17 cellular contexts compared by ENCODE assay signal in genomic region chr15:41281236-41281635, GRCh38. TPM values are rescaled to one million over a fixed set of nuclear protein-coding genes. Genes with fewer than 3 reads are reported as not detected.
DNase-seq lines count a peak whose midpoint lies in the region; ATAC-seq, FAIRE-seq and TF ChIP-seq lines count a peak whose summit lies in the region.
"Had no signal": no experiment of that assay in that cellular context is flagged by ENCODE, and none has a peak within 500 bp of the region (broad histone marks: within the 10 kb centered on the region; RNA-seq: fewer than 3 reads in every experiment).

No MANE protein-coding gene starts in this region.

- H3K4me3 ChIP-seq in BJ (ENCODE audit: low read depth, low read length), result no peak overlapping the region
- no peak overlapping the region for H3K4me3 ChIP-seq in kidney epithelial cell (ENCODE audit: low read depth, low read length)
- H3K4me3 ChIP-seq in small intestine (ENCODE audit: low read depth in 1 of 2, low read length in 2 of 2), result no peak overlapping the region
- H3K4me3 ChIP-seq: cardiac muscle cell had no signal

- H3K4me1 ChIP-seq in small intestine (ENCODE audit: control insufficient read depth in 2 of 2, insufficient read depth in 1 of 2, low read depth in 1 of 2, low read length in 1 of 2), result peaks cover 0 to 5% of the 10 kb centered on the region in 2 donors

- FAIRE-seq in small intestine (lab: Jason Lieb, UNC), result no peak

- H3K27me3 ChIP-seq in BJ (ENCODE audit: control insufficient read depth, insufficient read depth, low read length), result no peaks in the 10 kb centered on the region
- no peaks in the 10 kb centered on the region for H3K27me3 ChIP-seq in kidney epithelial cell (ENCODE audit: control insufficient read depth, insufficient read depth, low read length)
- no peaks in the 10 kb centered on the region for H3K27me3 ChIP-seq in small intestine (ENCODE audit: control insufficient read depth in 2 of 2, insufficient read depth in 2 of 2, low read length in 2 of 2)
- H3K27me3 ChIP-seq: cardiac muscle cell had no signal

- no peak overlapping the region for H3K27ac ChIP-seq in small intestine (ENCODE audit: low read depth in 1 of 2, low read length in 1 of 2)
- H3K27ac ChIP-seq: cardiac muscle cell had no signal

- H3K36me3 ChIP-seq in BJ (ENCODE audit: control insufficient read depth, insufficient read depth, low read length) (peaks cover 4% of the 10 kb centered on the region; the same call in 1 of the 2 replicates), kidney epithelial cell (ENCODE audit: control insufficient read depth, insufficient read depth, low read length) (no peaks in the 10 kb centered on the region), small intestine (ENCODE audit: control insufficient read depth in 2 of 2, insufficient read depth in 2 of 2, low read length in 2 of 2) (peaks cover 3 to 11% of the 10 kb centered on the region in 2 donors)

- CTCF ChIA-PET in BJ (lab: Yijun Ruan, JAX), result interaction anchor here (0.5 kb wide), 1 partner anchor 15 kb away, joined by 3 read pairs; no protein-coding TSS in a partner anchor

- POLR2A ChIA-PET in BJ (lab: Charles Lee), result no interaction called here

- peak; percentile 61 for DNase-seq in BJ (ENCODE audit: low read depth)
- peak; percentile 85 for DNase-seq in M059J (ENCODE audit: low read depth)
- DNase-seq in astrocyte of the hippocampus (ENCODE audit: low read depth, low spot score), result peak; percentile 76
- DNase-seq in kidney epithelial cell (ENCODE audit: low read depth), result peak; percentile 69
- no peak for DNase-seq in NCI-H146 treated with DMSO at 0.1 percent for 48 hours (lab: John Stamatoyannopoulos, UW; ENCODE audit: unreplicated experiment)
- no peak for DNase-seq in small intestine
- DNase-seq: DMS153, glutamatergic neuron, H7, NCI-H2081 treated with DMSO at 0.1 percent for 48 hours had no signal

- H3K9me3 ChIP-seq in small intestine (ENCODE audit: control insufficient read depth, low read depth), result no peaks in the 10 kb centered on the region

- 84 to 100% (median 91%) methylated on average over 1 of the region's 1 CpG for WGBS in small intestine, 3 donors

- ATAC-seq in GM19395 (IDR thresholded peaks at IDR 0.05; ENCODE audit: unreplicated experiment), result no peak
- no peak for ATAC-seq in GM21717 (IDR thresholded peaks at IDR 0.05; ENCODE audit: unreplicated experiment)
- ATAC-seq: stimulated activated effector memory CD8-positive, alpha-beta T cell treated with anti-CD3 and anti-CD28 coated beads, Interleukin-12 subunit alpha, Interleukin-12 subunit beta, amount 100 ng/mL, for 72 hours had no signal

- TF ChIP-seq CTCF in BJ (IDR thresholded peaks at IDR 0.05; ENCODE audit: insufficient read depth, low read depth, low read length), result no peak
- no peak for TF ChIP-seq CTCF in kidney epithelial cell (IDR thresholded peaks at IDR 0.05; ENCODE audit: insufficient read depth, low read length, poor library complexity, severe bottlenecking)

RNA-seq across cellular contexts. Expression of gene CHP1, which starts 50.2 kb away (rescaled TPM):
- polyA plus RNA-seq in BJ (2011; rRNA removed) (59.9 and 67.2 TPM in 2 replicates), small intestine (100 to 1,000 TPM; 102 to 147 (median 116) TPM)
- polyA minus RNA-seq in BJ (2011; rRNA and poly(A)+ RNA removed), result 66.4 and 70.5 TPM in 2 replicates
- total RNA-seq in M059J (2014; rRNA removed; shearing (Covaris generic)), result 81.7 and 92.7 TPM in 2 replicates
- 127 and 156 TPM in 2 replicates for total RNA-seq in kidney epithelial cell

RNA-seq across cellular contexts. Expression of gene EXD1, which starts 50.7 kb away (rescaled TPM):
- polyA plus RNA-seq in BJ (2011; rRNA removed), result not detected in 2 replicates
- not detected in 2 replicates for polyA minus RNA-seq in BJ (2011; rRNA and poly(A)+ RNA removed)
- not detected in 2 replicates for total RNA-seq in M059J (2014; rRNA removed; shearing (Covaris generic))
- total RNA-seq in kidney epithelial cell, result 0.17 TPM in 1 of 2 replicates, not detected in the other
- polyA plus RNA-seq in small intestine, result under 1 TPM in 1 of 3 donors, not detected in 2; 0.27 TPM
- total RNA-seq: activated CD8-positive, alpha-beta memory T cell treated with anti-CD3 and anti-CD28 coated beads for 36 hours; cardiac muscle cell; mesothelial cell of epicardium; SK-MEL-5 had no signal
- polyA plus RNA-seq: cardiac muscle cell had no signal

RNA-seq across cellular contexts. Expression of gene OIP5, which starts 51.2 kb away (rescaled TPM):
- polyA plus RNA-seq in BJ (2011; rRNA removed), result 4.0 and 5.6 TPM in 2 replicates
- polyA minus RNA-seq in BJ (2011; rRNA and poly(A)+ RNA removed), result 1.2 and 1.8 TPM in 2 replicates
- 37.9 and 61.9 TPM in 2 replicates for total RNA-seq in M059J (2014; rRNA removed; shearing (Covaris generic))
- total RNA-seq in kidney epithelial cell, result 2.7 and 4.4 TPM in 2 replicates
- 10 to 100 TPM in 1 of 3 donors, 1 to 10 TPM in 1, not detected in 1; 1.8 to 16.2 TPM for polyA plus RNA-seq in small intestine

RNA-seq across cellular contexts. Expression of gene NUSAP1, which starts 51.4 kb away (rescaled TPM):
- polyA plus RNA-seq in BJ (2011; rRNA removed), result 77.4 and 102 TPM in 2 replicates
- polyA minus RNA-seq in BJ (2011; rRNA and poly(A)+ RNA removed), result 47.0 and 47.8 TPM in 2 replicates
- 212 and 264 TPM in 2 replicates for total RNA-seq in M059J (2014; rRNA removed; shearing (Covaris generic))
- total RNA-seq in kidney epithelial cell, result 15.1 and 21.3 TPM in 2 replicates
- 10 to 100 TPM in 1 of 3 donors, 1 to 10 TPM in 2; 4.6 to 32.6 (median 7.2) TPM for polyA plus RNA-seq in small intestine

Comparison
In these comparisons a context has a peak if more than half of its experiments do, and no peak if none do; other contexts are left out.
1. DNase-seq: peak in BJ (single experiment), M059J (single experiment), astrocyte of the hippocampus (single experiment) and kidney epithelial cell (single experiment); none in NCI-H146 treated with DMSO at 0.1 percent for 48 hours (single experiment) and small intestine (single experiment).